In the genomic region with DNA sequence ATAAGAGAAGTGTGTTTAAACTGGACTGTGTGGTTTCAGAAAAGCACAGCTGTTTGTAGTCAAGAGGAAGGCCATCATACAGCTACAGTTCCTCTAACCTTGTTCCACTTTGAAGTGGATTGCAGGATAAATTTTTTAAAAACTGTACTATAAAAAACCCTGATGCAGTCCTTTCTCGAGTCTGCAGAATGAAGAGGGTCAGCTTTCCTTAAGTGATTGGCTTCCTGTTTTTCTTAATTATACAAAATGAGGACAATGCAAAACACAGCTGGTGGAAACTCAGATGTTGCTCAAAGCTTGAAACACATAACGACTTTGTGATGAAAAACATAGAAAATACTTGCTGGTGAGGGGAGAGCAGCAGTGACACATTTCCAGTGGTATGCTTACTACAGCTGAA, we compare ENCODE assay signal across 25 cellular contexts.
A peak's percentile ranks its signal among the peaks of the same experiment; 100 is the strongest.
DNase-seq lines count a peak whose midpoint lies in the region; ATAC-seq and TF ChIP-seq lines count a peak whose summit lies in the region.
"Had no signal": no experiment of that assay in that cellular context is flagged by ENCODE, and none has a peak within 500 bp of the region (broad histone marks: within the 10 kb centered on the region; RNA-seq: fewer than 3 reads in every experiment).

No MANE protein-coding gene starts in this region.

- peak overlapping the region; percentile 45 to 72 (median 57); a peak in 21 of 22 replicates for H3K27ac ChIP-seq in BLaER1 treated with 17β-estradiol and CSF1 and Interleukin-3, amounts not matched to agents 10 nM and 100 nM
- H3K27ac ChIP-seq in SK-N-MC (0 out of 2 replicates have a peak overlapping the region, but pooled peaks have one; percentile 17), ovary (no peak overlapping the region)
- H3K27ac ChIP-seq: KMS-11, PC-9, RWPE1 had no signal

- peak overlapping the region in 4 of 11 experiments; percentile 9 to 48 (median 23); a peak in 8 of 22 replicates for H3K9ac ChIP-seq in BLaER1 treated with 17β-estradiol and CSF1 and Interleukin-3, amounts not matched to agents 10 nM and 100 nM
- no peak overlapping the region for H3K9ac ChIP-seq in SK-N-MC (ENCODE audit: insufficient read length)
- H3K9ac ChIP-seq: KMS-11, SK-N-SH had no signal

- H4K20me1 ChIP-seq in BLaER1 treated with 17β-estradiol and CSF1 and Interleukin-3, amounts not matched to agents 10 nM and 100 nM: no peaks in the 10 kb centered on the region

- peaks cover 21 to 35% (median 27%) of the 10 kb centered on the region in 10 experiments for H3K4me1 ChIP-seq in BLaER1 treated with 17β-estradiol and CSF1 and Interleukin-3, amounts not matched to agents 10 nM and 100 nM
- H3K4me1 ChIP-seq in ovary (ENCODE audit: insufficient read depth): no peaks in the 10 kb centered on the region
- H3K4me1 ChIP-seq: BE2C, HAP-1 had no signal

- no peak for TF ChIP-seq POLR2A in ovary (IDR thresholded peaks at IDR 0.05)

- TF ChIP-seq EP300 in ovary (IDR thresholded peaks at IDR 0.05): no peak

- peaks cover 0 to 14% (median 7%) of the 10 kb centered on the region in 11 experiments; a peak in 8 of 22 replicates for H3K9me3 ChIP-seq in BLaER1 treated with 17β-estradiol and CSF1 and Interleukin-3, amounts not matched to agents 10 nM and 100 nM (replicated peaks in 1 of 11)
- no peaks in the 10 kb centered on the region for H3K9me3 ChIP-seq in SK-N-MC (ENCODE audit: low read depth, low read length)
- no peaks in the 10 kb centered on the region for H3K9me3 ChIP-seq in ovary
- H3K9me3 ChIP-seq: BE2C, Caco-2, HAP-1, SK-N-SH had no signal

- no peak for TF ChIP-seq CTCF in ovary (IDR thresholded peaks at IDR 0.05)

- no peak for ATAC-seq in HG03520 (IDR thresholded peaks at IDR 0.05; ENCODE audit: unreplicated experiment)
- ATAC-seq in sciatic nerve: no peak
- ATAC-seq: GM12878 had no signal

- no peaks in the 10 kb centered on the region for H3K27me3 ChIP-seq in BLaER1 treated with 17β-estradiol and CSF1 and Interleukin-3, amounts not matched to agents 10 nM and 100 nM
- H3K27me3 ChIP-seq in ovary: no peaks in the 10 kb centered on the region
- H3K27me3 ChIP-seq: BE2C had no signal

- DNase-seq in KBM-7 (peak; percentile 5), SK-N-MC (ENCODE audit: low read depth, low spot score) (no peak), fibroblast of peridontal ligament (ENCODE audit: extremely low read depth) (peak; percentile 21), ovary (no peak), sciatic nerve (ENCODE audit: low spot score) (no peak)
- DNase-seq: BE2C; Caco-2; CD4-positive, alpha-beta memory T cell; DMS 273 treated with DMSO at 0.1 percent for 48 hours; DMS79 treated with DMSO at 0.1 percent for 48 hours; MV-4-11; NCI-H1694 treated with DMSO at 0.1 percent for 48 hours; NCI-H2227 treated with DMSO at 0.1 percent for 48 hours; NCI-H510A treated with DMSO at 0.1 percent for 48 hours; NCI-H748 treated with DMSO at 0.1 percent for 48 hours; PC-9; SHP77 treated with DMSO at 0.1 percent for 48 hours; SK-N-SH; T-helper 1 cell had no signal

- in situ Hi-C loops in KBM-7 (cut with MboI; ENCODE audit: low pct_unique_long_range_greater_than_20kb, low sequenced_read_pairs): loop anchor here (25.0 kb wide), 1 partner anchor 1021 kb away; no protein-coding TSS in a partner anchor

- H3K4me3 ChIP-seq in BLaER1 treated with 17β-estradiol and CSF1 and Interleukin-3, amounts not matched to agents 10 nM and 100 nM: no peak overlapping the region
- H3K4me3 ChIP-seq in SK-N-MC: no peak overlapping the region
- no peak overlapping the region for H3K4me3 ChIP-seq in ovary
- H3K4me3 ChIP-seq: GM12878, HAP-1, PC-9 had no signal

- no peaks in the 10 kb centered on the region for H3K36me3 ChIP-seq in BLaER1 treated with 17β-estradiol and CSF1 and Interleukin-3, amounts not matched to agents 10 nM and 100 nM
- no peaks in the 10 kb centered on the region for H3K36me3 ChIP-seq in SK-N-MC (ENCODE audit: insufficient read depth, low read length)
- no peaks in the 10 kb centered on the region for H3K36me3 ChIP-seq in ovary
- H3K36me3 ChIP-seq: BE2C, HAP-1 had no signal

- 4 to 7% (median 4%) methylated on average over 2 of the region's 2 CpGs for WGBS in ovary, 3 donors

- intact Hi-C loops in ovary (cut with DNase I) (no loop called here), sciatic nerve (cut with DNase I) (no loop called here)

- peak overlapping the region; percentile 24 to 77 (median 57) for H3K4me2 ChIP-seq in BLaER1 treated with 17β-estradiol and CSF1 and Interleukin-3, amounts not matched to agents 10 nM and 100 nM
- H3K4me2 ChIP-seq: KMS-11, PC-9, SK-N-SH had no signal

Comparison
In these comparisons a context has a peak if more than half of its experiments do, and no peak if none do; other contexts are left out.
1. H3K27ac ChIP-seq: peak in BLaER1 treated with 17β-estradiol and CSF1 and Interleukin-3, amounts not matched to agents 10 nM and 100 nM (11 of 11) and SK-N-MC (single experiment); none in ovary (0 of 2).
2. DNase-seq: peak in KBM-7 (single experiment) and fibroblast of peridontal ligament (single experiment); none in SK-N-MC (single experiment), ovary (0 of 5) and sciatic nerve (single experiment).